Comparison of ENCODE assay signal across 16 cellular contexts in genomic region chr12:108551556-108551955, GRCh38. TPM values are rescaled to one million over a fixed set of nuclear protein-coding genes. Genes with fewer than 3 reads are reported as not detected.
A peak's percentile ranks its signal among the peaks of the same experiment; 100 is the strongest.
DNase-seq lines count a peak whose midpoint lies in the region; ATAC-seq lines count a peak whose summit lies in the region.
"Had no signal": no experiment of that assay in that cellular context is flagged by ENCODE, and none has a peak within 500 bp of the region (broad histone marks: within the 10 kb centered on the region; RNA-seq: fewer than 3 reads in every experiment).

No MANE protein-coding gene starts in this region.

- in situ Hi-C loops in GM23248 (cut with MboI) = no loop called here

- H3K36me3 ChIP-seq in BLaER1 treated with 17β-estradiol and CSF1 and Interleukin-3, amounts not matched to agents 10 nM and 100 nM = peaks cover 34 to 88% (median 63%) of the 10 kb centered on the region in 11 experiments
- H3K36me3 ChIP-seq in GM23248 (ENCODE audit: low read depth) = peaks cover 25% of the 10 kb centered on the region; the same call in 1 of the 2 replicates

- no peaks in the 10 kb centered on the region for H3K27me3 Mint-ChIP-seq in activated naive CD8-positive, alpha-beta T cell treated with anti-CD3 and anti-CD28 coated beads, Interleukin-2, amount 10 ng/mL, durations not matched to agents 7 days and 5 days
- no peaks in the 10 kb centered on the region for H3K27me3 Mint-ChIP-seq in memory B cell

- H3K9me3 ChIP-seq in BLaER1 treated with 17β-estradiol and CSF1 and Interleukin-3, amounts not matched to agents 10 nM and 100 nM (replicated peaks in 1 of 11) = no peaks in the 10 kb centered on the region
- no peaks in the 10 kb centered on the region for H3K9me3 ChIP-seq in GM23248 (ENCODE audit: low read depth)
- H3K9me3 ChIP-seq: tibial nerve had no signal

- peak overlapping the region; percentile 27 for H3K4me3 Mint-ChIP-seq in activated naive CD8-positive, alpha-beta T cell treated with anti-CD3 and anti-CD28 coated beads, Interleukin-2, amount 10 ng/mL, durations not matched to agents 7 days and 5 days
- H3K4me3 Mint-ChIP-seq in memory B cell = peak overlapping the region; percentile 39
- H3K4me3 Mint-ChIP-seq: nephron had no signal

- ATAC-seq in activated naive CD8-positive, alpha-beta T cell treated with anti-CD3 and anti-CD28 coated beads, Interleukin-2, amount 10 ng/mL, durations not matched to agents 7 days and 5 days (ENCODE audit: low read depth) = no peak
- no peak for ATAC-seq in memory B cell (ENCODE audit: low read depth)
- ATAC-seq in GM21381 (IDR thresholded peaks at IDR 0.05; ENCODE audit: unreplicated experiment) = no peak
- ATAC-seq in HG02588 (IDR thresholded peaks at IDR 0.05; ENCODE audit: unreplicated experiment) = no peak
- ATAC-seq: foreskin keratinocyte had no signal

- H3K27ac Mint-ChIP-seq in activated naive CD8-positive, alpha-beta T cell treated with anti-CD3 and anti-CD28 coated beads, Interleukin-2, amount 10 ng/mL, durations not matched to agents 7 days and 5 days = no peak overlapping the region
- no peak overlapping the region for H3K27ac Mint-ChIP-seq in memory B cell
- H3K27ac Mint-ChIP-seq: nephron had no signal

- POLR2A ChIA-PET in activated naive CD8-positive, alpha-beta T cell treated with anti-CD3 and anti-CD28 coated beads, Interleukin-2, amount 10 ng/mL, durations not matched to agents 7 days and 5 days (lab: Charles Lee) = no interaction called here

- H3K4me1 Mint-ChIP-seq in activated naive CD8-positive, alpha-beta T cell treated with anti-CD3 and anti-CD28 coated beads, Interleukin-2, amount 10 ng/mL, durations not matched to agents 7 days and 5 days = peaks cover 39% of the 10 kb centered on the region
- peaks cover 41% of the 10 kb centered on the region for H3K4me1 Mint-ChIP-seq in memory B cell

- no peak overlapping the region for H3K4me3 ChIP-seq in BLaER1 treated with 17β-estradiol and CSF1 and Interleukin-3, amounts not matched to agents 10 nM and 100 nM
- 0 out of 2 replicates have a peak overlapping the region, but pooled peaks have one; percentile 3 for H3K4me3 ChIP-seq in GM23248
- H3K4me3 ChIP-seq: coronary artery, tibial nerve had no signal

- WGBS in GM23248 (ENCODE audit: low coverage in 1 of 2, low lambda C conversion rate in 2 of 2, missing lambda C conversion rate in 2 of 2), 2 experiments = 66 to 69% methylated on average over 6 of the region's 6 CpGs

- peaks cover 100% of the 10 kb centered on the region for H3K79me2 ChIP-seq in GM23248 (ENCODE audit: insufficient read depth)

- H4K20me1 ChIP-seq in BLaER1 treated with 17β-estradiol and CSF1 and Interleukin-3, amounts not matched to agents 10 nM and 100 nM = peaks cover 90 to 100% (median 98%) of the 10 kb centered on the region in 11 experiments
- H4K20me1 ChIP-seq in GM23248 (ENCODE audit: insufficient read depth) = peaks cover 29% of the 10 kb centered on the region

- H3K9me2 ChIP-seq in GM23248 (ENCODE audit: insufficient read depth) = no peaks in the 10 kb centered on the region

- no peak overlapping the region for H2AFZ ChIP-seq in GM23248

- peaks cover 30% of the 10 kb centered on the region for H3K36me3 Mint-ChIP-seq in activated naive CD8-positive, alpha-beta T cell treated with anti-CD3 and anti-CD28 coated beads, Interleukin-2, amount 10 ng/mL, durations not matched to agents 7 days and 5 days
- H3K36me3 Mint-ChIP-seq in memory B cell = peaks cover 15% of the 10 kb centered on the region

- no peaks in the 10 kb centered on the region for H3K9me3 Mint-ChIP-seq in activated naive CD8-positive, alpha-beta T cell treated with anti-CD3 and anti-CD28 coated beads, Interleukin-2, amount 10 ng/mL, durations not matched to agents 7 days and 5 days
- H3K9me3 Mint-ChIP-seq in memory B cell = no peaks in the 10 kb centered on the region
- H3K9me3 Mint-ChIP-seq: nephron had no signal

- DNase-seq in GM23248 (peak; percentile 67), memory B cell (ENCODE audit: low spot score in 2 of 2) (no peak), NCI-H526 treated with DMSO at 0.1 percent for 48 hours (lab: John Stamatoyannopoulos, UW) (no peak), islet precursor cell (no peak)
- DNase-seq in activated naive CD8-positive, alpha-beta T cell treated with anti-CD3 and anti-CD28 coated beads, Interleukin-2, amount 10 ng/mL, durations not matched to agents 7 days and 5 days = no peak
- DNase-seq: activated gamma-delta T cell treated with Interleukin-2 at 50 U/mL for 16 hours, foreskin keratinocyte, NCI-H1105, NCI-H69 had no signal

- H3K4me2 ChIP-seq in BLaER1 treated with 17β-estradiol and CSF1 and Interleukin-3, amounts not matched to agents 10 nM and 100 nM = peak overlapping the region in 6 of 11 experiments; percentile 5 to 50 (median 18); a peak in 8 of 22 replicates
- peak overlapping the region; percentile 27 for H3K4me2 ChIP-seq in GM23248 (ENCODE audit: unreplicated experiment)

- H3F3A ChIP-seq in GM23248 (ENCODE audit: insufficient read depth) = peaks cover 20% of the 10 kb centered on the region; the same call in 1 of the 2 replicates

- H3K27ac ChIP-seq in BLaER1 treated with 17β-estradiol and CSF1 and Interleukin-3, amounts not matched to agents 10 nM and 100 nM = no peak overlapping the region
- H3K27ac ChIP-seq in GM23248 = peak overlapping the region; percentile 22
- H3K27ac ChIP-seq: coronary artery, foreskin keratinocyte, tibial nerve had no signal

- peaks cover 11 to 74% (median 20%) of the 10 kb centered on the region in 10 experiments; a peak in 19 of 20 replicates for H3K4me1 ChIP-seq in BLaER1 treated with 17β-estradiol and CSF1 and Interleukin-3, amounts not matched to agents 10 nM and 100 nM
- peaks cover 16% of the 10 kb centered on the region for H3K4me1 ChIP-seq in GM23248 (ENCODE audit: insufficient read depth)

- H3K27me3 ChIP-seq in BLaER1 treated with 17β-estradiol and CSF1 and Interleukin-3, amounts not matched to agents 10 nM and 100 nM = no peaks in the 10 kb centered on the region
- H3K27me3 ChIP-seq in GM23248 (replicated peaks; ENCODE audit: insufficient read depth) = no peaks in the 10 kb centered on the region
- H3K27me3 ChIP-seq: foreskin keratinocyte, tibial nerve had no signal

- H3K9ac ChIP-seq in BLaER1 treated with 17β-estradiol and CSF1 and Interleukin-3, amounts not matched to agents 10 nM and 100 nM = no peak overlapping the region
- no peak overlapping the region for H3K9ac ChIP-seq in GM23248

RNA-seq across cellular contexts. Expression of gene SART3, which starts 9.4 kb away (rescaled TPM):
- 29.7 and 34.0 TPM in 2 replicates for total RNA-seq in GM23248 (2014; rRNA removed; shearing (Covaris generic))
- polyA plus RNA-seq in GM23248 (2016; fragmentation: Nextera tagmentation; extraction: Ambion mirVana) = 20.5 and 20.8 TPM in 2 replicates
- 10 to 100 TPM; 79.9 to 88.3 TPM for total RNA-seq in activated naive CD8-positive, alpha-beta T cell treated with anti-CD3 and anti-CD28 coated beads, Interleukin-2, amount 10 ng/mL, durations not matched to agents 7 days and 5 days

RNA-seq across cellular contexts. Expression of gene ISCU, which starts 10.8 kb away (rescaled TPM):
- total RNA-seq in GM23248 (2014; rRNA removed; shearing (Covaris generic)) = 145 and 159 TPM in 2 replicates
- 237 and 240 TPM in 2 replicates for polyA plus RNA-seq in GM23248 (2016; fragmentation: Nextera tagmentation; extraction: Ambion mirVana)
- total RNA-seq in activated naive CD8-positive, alpha-beta T cell treated with anti-CD3 and anti-CD28 coated beads, Interleukin-2, amount 10 ng/mL, durations not matched to agents 7 days and 5 days = 10 to 100 TPM; 86.8 to 89.6 TPM

RNA-seq across cellular contexts. Expression of gene FICD, which starts 36.5 kb away (rescaled TPM):
- 8.6 and 9.4 TPM in 2 replicates for total RNA-seq in GM23248 (2014; rRNA removed; shearing (Covaris generic))
- polyA plus RNA-seq in GM23248 (2016; fragmentation: Nextera tagmentation; extraction: Ambion mirVana) = 11.6 TPM in 2 replicates
- 1 to 10 TPM; 6.8 to 6.9 TPM for total RNA-seq in activated naive CD8-positive, alpha-beta T cell treated with anti-CD3 and anti-CD28 coated beads, Interleukin-2, amount 10 ng/mL, durations not matched to agents 7 days and 5 days

RNA-seq across cellular contexts. Expression of gene TMEM119, which starts 46.3 kb away (rescaled TPM):
- total RNA-seq in GM23248 (2014; rRNA removed; shearing (Covaris generic)) = 58.6 and 93.2 TPM in 2 replicates
- 55.5 and 58.1 TPM in 2 replicates for polyA plus RNA-seq in GM23248 (2016; fragmentation: Nextera tagmentation; extraction: Ambion mirVana)
- total RNA-seq in activated naive CD8-positive, alpha-beta T cell treated with anti-CD3 and anti-CD28 coated beads, Interleukin-2, amount 10 ng/mL, durations not matched to agents 7 days and 5 days = under 1 TPM; 0.11 to 0.48 TPM
- total RNA-seq: foreskin keratinocyte had no signal
- polyA plus RNA-seq: keratinocyte had no signal
